In genomic region chr11:77771135-77771534, GRCh38 we compare ENCODE assay signal across 15 cellular contexts. TPM values are rescaled to one million over a fixed set of nuclear protein-coding genes. Genes with fewer than 3 reads are reported as not detected.
DNase-seq lines count a peak whose midpoint lies in the region; ATAC-seq lines count a peak whose summit lies in the region.
"Had no signal": no experiment of that assay in that cellular context is flagged by ENCODE, and none has a peak within 500 bp of the region (broad histone marks: within the 10 kb centered on the region; RNA-seq: fewer than 3 reads in every experiment).

No MANE protein-coding gene starts in this region.

- peaks cover 48% of the 10 kb centered on the region for H3K4me1 Mint-ChIP-seq in stimulated activated naive CD8-positive, alpha-beta T cell treated with anti-CD3 and anti-CD28 coated beads, Interleukin-15, Interleukin-2, amounts not matched to agents 100 ng/mL and 50 ng/mL, for 24 hours (ENCODE audit: low read depth)
- H3K4me1 Mint-ChIP-seq in T-helper 17 cell, result peaks cover 38% of the 10 kb centered on the region
- peaks cover 32 to 53% of the 10 kb centered on the region in 2 donors for H3K4me1 Mint-ChIP-seq in effector memory CD8-positive, alpha-beta T cell (ENCODE audit: low read depth in 2 of 2)

- no peaks in the 10 kb centered on the region for H3K9me3 ChIP-seq in T-helper 17 cell (ENCODE audit: control insufficient read depth, low read length, poor library complexity, severe bottlenecking)
- H3K9me3 ChIP-seq: right atrium auricular region had no signal

- ATAC-seq in stimulated activated naive CD8-positive, alpha-beta T cell treated with anti-CD3 and anti-CD28 coated beads, Interleukin-15, Interleukin-2, amounts not matched to agents 100 U/mL and 50 U/mL, for 24 hours, result no peak
- peak; percentile 59 for ATAC-seq in T-helper 17 cell
- peak; percentile 56 for ATAC-seq in effector memory CD8-positive, alpha-beta T cell (replicated peaks)
- no peak for ATAC-seq in HG03025 (IDR thresholded peaks at IDR 0.05; ENCODE audit: low FRiP score, unreplicated experiment)
- no peak for ATAC-seq in HG03135 (IDR thresholded peaks at IDR 0.05; ENCODE audit: unreplicated experiment)

- no peaks in the 10 kb centered on the region for H3K9me3 Mint-ChIP-seq in stimulated activated naive CD8-positive, alpha-beta T cell treated with anti-CD3 and anti-CD28 coated beads, Interleukin-15, Interleukin-2, amounts not matched to agents 100 ng/mL and 50 ng/mL, for 24 hours
- H3K9me3 Mint-ChIP-seq in effector memory CD8-positive, alpha-beta T cell, result no peaks in the 10 kb centered on the region
- H3K9me3 Mint-ChIP-seq: HFFc6 had no signal

- no peak overlapping the region for H3K4me3 Mint-ChIP-seq in stimulated activated naive CD8-positive, alpha-beta T cell treated with anti-CD3 and anti-CD28 coated beads, Interleukin-15, Interleukin-2, amounts not matched to agents 100 ng/mL and 50 ng/mL, for 24 hours
- H3K4me3 Mint-ChIP-seq in T-helper 17 cell, result peak overlapping the region; percentile 43
- peak overlapping the region; percentile 21 to 58 for H3K4me3 Mint-ChIP-seq in effector memory CD8-positive, alpha-beta T cell
- H3K4me3 Mint-ChIP-seq: HFFc6 had no signal

- H3K27me3 Mint-ChIP-seq in stimulated activated naive CD8-positive, alpha-beta T cell treated with anti-CD3 and anti-CD28 coated beads, Interleukin-15, Interleukin-2, amounts not matched to agents 100 ng/mL and 50 ng/mL, for 24 hours, result no peaks in the 10 kb centered on the region
- H3K27me3 Mint-ChIP-seq in T-helper 17 cell, result no peaks in the 10 kb centered on the region
- H3K27me3 Mint-ChIP-seq in effector memory CD8-positive, alpha-beta T cell, result no peaks in the 10 kb centered on the region

- DNase-seq in stimulated activated naive CD8-positive, alpha-beta T cell treated with anti-CD3 and anti-CD28 coated beads, Interleukin-15, Interleukin-2, amounts not matched to agents 100 U/mL and 50 U/mL, for 24 hours, result no peak
- DNase-seq in T-helper 17 cell (no peak), NCI-H2107 treated with DMSO at 0.1 percent for 48 hours (lab: John Stamatoyannopoulos, UW; ENCODE audit: unreplicated experiment) (no peak)
- no peak for DNase-seq in effector memory CD8-positive, alpha-beta T cell
- no peak for DNase-seq in stimulated activated CD4-positive, alpha-beta T cell treated with anti-CD3 and anti-CD28 coated beads, Interleukin-1b, Interleukin-23, amount 100 ng/mL, for 48 hours
- DNase-seq: caudate nucleus, HFFc6, NCI-H2029, NCI-H524 treated with DMSO at 0.1 percent for 48 hours, occipital lobe, SHP77 treated with DMSO at 0.1 percent for 48 hours had no signal

- H3K27ac Mint-ChIP-seq in stimulated activated naive CD8-positive, alpha-beta T cell treated with anti-CD3 and anti-CD28 coated beads, Interleukin-15, Interleukin-2, amounts not matched to agents 100 ng/mL and 50 ng/mL, for 24 hours, result peak overlapping the region; percentile 6
- H3K27ac Mint-ChIP-seq in T-helper 17 cell, result peak overlapping the region; percentile 78
- peak overlapping the region; percentile 10 to 86 for H3K27ac Mint-ChIP-seq in effector memory CD8-positive, alpha-beta T cell
- H3K27ac Mint-ChIP-seq: HFFc6 had no signal

- H3K36me3 Mint-ChIP-seq in stimulated activated naive CD8-positive, alpha-beta T cell treated with anti-CD3 and anti-CD28 coated beads, Interleukin-15, Interleukin-2, amounts not matched to agents 100 ng/mL and 50 ng/mL, for 24 hours (ENCODE audit: low read depth), result peaks cover 5% of the 10 kb centered on the region
- H3K36me3 Mint-ChIP-seq in T-helper 17 cell (ENCODE audit: low read depth), result no peaks in the 10 kb centered on the region
- peaks cover 6% of the 10 kb centered on the region for H3K36me3 Mint-ChIP-seq in effector memory CD8-positive, alpha-beta T cell (ENCODE audit: insufficient read depth)

RNA-seq across cellular contexts. Expression of gene RSF1, which starts 49.4 kb away (rescaled TPM):
- 10 to 100 TPM; 80.8 to 87.1 TPM for total RNA-seq in T-helper 17 cell

RNA-seq across cellular contexts. Expression of gene AAMDC, which starts 49.8 kb away (rescaled TPM):
- total RNA-seq in T-helper 17 cell, result 1 to 10 TPM; 2.7 to 5.2 TPM

Comparison
In these comparisons a context has a peak if more than half of its experiments do, and no peak if none do; other contexts are left out.
1. H3K27ac Mint-ChIP-seq: peak in every context shown above with its lines; median percentile 78 in T-helper 17 cell; 48 in effector memory CD8-positive, alpha-beta T cell; 6 in stimulated activated naive CD8-positive, alpha-beta T cell treated with anti-CD3 and anti-CD28 coated beads, Interleukin-15, Interleukin-2, amounts not matched to agents 100 ng/mL and 50 ng/mL, for 24 hours.
2. ATAC-seq: peak in T-helper 17 cell (single experiment) and effector memory CD8-positive, alpha-beta T cell (single experiment); none in stimulated activated naive CD8-positive, alpha-beta T cell treated with anti-CD3 and anti-CD28 coated beads, Interleukin-15, Interleukin-2, amounts not matched to agents 100 U/mL and 50 U/mL, for 24 hours (single experiment), HG03025 (single experiment) and HG03135 (single experiment).